Comparison of ENCODE assay signal across 12 cellular contexts in genomic region chr18:48993586-48993985, GRCh38. TPM values are rescaled to one million over a fixed set of nuclear protein-coding genes. Genes with fewer than 3 reads are reported as not detected.
DNase-seq lines count a peak whose midpoint lies in the region; ATAC-seq, FAIRE-seq and TF ChIP-seq lines count a peak whose summit lies in the region.
"Had no signal": no experiment of that assay in that cellular context is flagged by ENCODE, and none has a peak within 500 bp of the region (broad histone marks: within the 10 kb centered on the region; RNA-seq: fewer than 3 reads in every experiment).

No MANE protein-coding gene starts in this region.

- no peaks in the 10 kb centered on the region for H3K79me2 ChIP-seq in HepG2 (ENCODE audit: insufficient read depth, low read length)

- TF ChIP-seq EP300 in HepG2 (IDR thresholded peaks at IDR 0.05; ENCODE audit: low read depth in 2 of 2, low read length in 2 of 2) (no peak), HepG2 (CRISPR knock-in tag; IDR thresholded peaks at IDR 0.05; ENCODE audit: borderline replicate concordance) (no peak)

- H2AFZ ChIP-seq in HepG2 (ENCODE audit: low read length), result no peak overlapping the region

- POLR2A ChIA-PET in HepG2 (lab: Yijun Ruan, JAX), result interaction anchor here (1.2 to 1.5 kb wide), 2 partner anchors 13 to 46 kb away, joined by 3 read pairs; no protein-coding TSS in a partner anchor

- no peaks in the 10 kb centered on the region for H3K36me3 ChIP-seq in HepG2 (replicated peaks in 1 of 2; ENCODE audit: control insufficient read depth in 1 of 2, insufficient read depth in 2 of 2, low read length in 2 of 2)
- H3K36me3 ChIP-seq in right lobe of liver, result no peaks in the 10 kb centered on the region
- no peaks in the 10 kb centered on the region for H3K36me3 ChIP-seq in esophagus (ENCODE audit: control insufficient read depth in 2 of 2, insufficient read depth in 2 of 2, low read length in 1 of 2)
- H3K36me3 ChIP-seq in BE2C, result no peaks in the 10 kb centered on the region

- H3K4me1 Mint-ChIP-seq in neural crest cell, result peaks cover 16% of the 10 kb centered on the region
- peaks cover 15% of the 10 kb centered on the region for H3K4me1 Mint-ChIP-seq in activated T-cell treated with anti-CD3 and anti-CD28 coated beads, Interleukin-2, amount 50 U/mL, for 72 hours (ENCODE audit: low read depth)
- H3K4me1 Mint-ChIP-seq in activated naive CD8-positive, alpha-beta T cell treated with anti-CD3 and anti-CD28 coated beads for 36 hours, result peaks cover 9% of the 10 kb centered on the region

- H3K9me3 ChIP-seq in HepG2 (ENCODE audit: low read length) (no peaks in the 10 kb centered on the region), right lobe of liver (no peaks in the 10 kb centered on the region), esophagus (ENCODE audit: control insufficient read depth in 2 of 2, insufficient read depth in 1 of 2, low read depth in 1 of 2, low read length in 1 of 2) (no peaks in the 10 kb centered on the region), BE2C (no peaks in the 10 kb centered on the region)

- no peak for TF ChIP-seq POLR2A in HepG2 (IDR thresholded peaks at IDR 0.05; ENCODE audit: insufficient read depth in 1 of 2, low read depth in 2 of 2, low read length in 2 of 2)
- TF ChIP-seq POLR2A in right lobe of liver (IDR thresholded peaks at IDR 0.05), result no peak

- in situ Hi-C loops in HepG2 (cut with HindIII; ENCODE audit: extremely low pct_ligation_motif_present, low pct_unique_long_range_greater_than_20kb), result no loop called here

- H3K4me2 ChIP-seq in HepG2 (ENCODE audit: low read depth, low read length), result peak overlapping the region; percentile 55

- no TSS peak for BruUV-seq in HepG2 (replicated peaks; lab: Mats Ljungman, UMichigan)

- WGBS in HepG2 (ENCODE audit: low lambda C conversion rate), result 28% methylated on average over 9 of the region's 10 CpGs
- WGBS in right lobe of liver (ENCODE audit: insufficient coverage, low coverage, low lambda C conversion rate, missing lambda C conversion rate), result 83% methylated on average over 9 of the region's 10 CpGs
- 57 to 70% methylated on average over 10 of the region's 10 CpGs for WGBS in esophagus, 2 donors

- no peak for DNase-seq in HepG2 (ENCODE audit: low spot score)
- DNase-seq in right lobe of liver, result no peak
- no peak for DNase-seq in neural crest cell (ENCODE audit: low read depth, low spot score)
- no peak for DNase-seq in BE2C
- no peak for DNase-seq in activated T-cell treated with anti-CD3 and anti-CD28 coated beads, Interleukin-2, amount 50 U/mL, for 72 hours
- no peak for DNase-seq in GM10266 (ENCODE audit: extremely low spot score)
- DNase-seq in activated naive CD8-positive, alpha-beta T cell treated with anti-CD3 and anti-CD28 coated beads for 36 hours, result no peak
- DNase-seq: activated CD4-positive, alpha-beta memory T cell treated with anti-CD3 and anti-CD28 coated beads, Interleukin-2, amount 10 ng/mL, durations not matched to agents 7 days and 5 days; effector CD4-positive, alpha-beta T cell had no signal

- H3K27me3 Mint-ChIP-seq in neural crest cell (ENCODE audit: low read depth), result no peaks in the 10 kb centered on the region
- peaks cover 10% of the 10 kb centered on the region for H3K27me3 Mint-ChIP-seq in activated T-cell treated with anti-CD3 and anti-CD28 coated beads, Interleukin-2, amount 50 U/mL, for 72 hours (ENCODE audit: low read depth)
- H3K27me3 Mint-ChIP-seq in activated naive CD8-positive, alpha-beta T cell treated with anti-CD3 and anti-CD28 coated beads for 36 hours, result no peaks in the 10 kb centered on the region

- TF ChIP-seq CTCF in HepG2 (CRISPR knock-in tag; IDR thresholded peaks at IDR 0.05), result no peak
- TF ChIP-seq CTCF in right lobe of liver (IDR thresholded peaks at IDR 0.05), result no peak
- no peak for TF ChIP-seq CTCF in neural crest cell (conservative IDR thresholded peaks at IDR 0.05)
- no peak for TF ChIP-seq CTCF in BE2C (IDR thresholded peaks at IDR 0.05; ENCODE audit: low read depth, low read length)
- TF ChIP-seq CTCF in GM10266 (IDR thresholded peaks at IDR 0.05; ENCODE audit: control insufficient read depth, insufficient read depth, low read depth, missing control alignments), result no peak

- H3K4me1 ChIP-seq in HepG2 (ENCODE audit: insufficient read depth, low read length), result peaks cover 80% of the 10 kb centered on the region
- H3K4me1 ChIP-seq in right lobe of liver, result peaks cover 0 to 7% (median 0%) of the 10 kb centered on the region in 4 donors
- peaks cover 0 to 16% of the 10 kb centered on the region in 2 donors for H3K4me1 ChIP-seq in esophagus (ENCODE audit: control insufficient read depth in 2 of 2, insufficient read depth in 2 of 2, low read length in 1 of 2)
- H3K4me1 ChIP-seq in BE2C, result no peaks in the 10 kb centered on the region; the same call in 1 of the 2 replicates

- no peaks in the 10 kb centered on the region for H3K9me3 Mint-ChIP-seq in neural crest cell
- H3K9me3 Mint-ChIP-seq in activated T-cell treated with anti-CD3 and anti-CD28 coated beads, Interleukin-2, amount 50 U/mL, for 72 hours, result no peaks in the 10 kb centered on the region
- H3K9me3 Mint-ChIP-seq in activated naive CD8-positive, alpha-beta T cell treated with anti-CD3 and anti-CD28 coated beads for 36 hours, result no peaks in the 10 kb centered on the region
- H3K9me3 Mint-ChIP-seq: activated CD4-positive, alpha-beta memory T cell treated with anti-CD3 and anti-CD28 coated beads, Interleukin-2, amount 10 ng/mL, durations not matched to agents 7 days and 5 days; activated naive CD4-positive, alpha-beta T cell treated with anti-CD3 and anti-CD28 coated beads, Interleukin-2, amount 50 U/mL, for 72 hours had no signal

- H3K27ac Mint-ChIP-seq in neural crest cell (ENCODE audit: unreplicated experiment), result peak overlapping the region; percentile 63
- H3K27ac Mint-ChIP-seq in activated T-cell treated with anti-CD3 and anti-CD28 coated beads, Interleukin-2, amount 50 U/mL, for 72 hours, result no peak overlapping the region
- no peak overlapping the region for H3K27ac Mint-ChIP-seq in activated naive CD8-positive, alpha-beta T cell treated with anti-CD3 and anti-CD28 coated beads for 36 hours
- H3K27ac Mint-ChIP-seq: activated CD4-positive, alpha-beta memory T cell treated with anti-CD3 and anti-CD28 coated beads, Interleukin-2, amount 10 ng/mL, durations not matched to agents 7 days and 5 days had no signal

- intact Hi-C loops in HepG2 (cut with micrococcal nuclease; ENCODE audit: unreplicated experiment), result no loop called here
- intact Hi-C loops in right lobe of liver (cut with DNase I), result loop anchor here in 1 of 2 donors (10.0 kb wide), 1 partner anchor 119 kb away; no protein-coding TSS in a partner anchor

- H3K27ac ChIP-seq in HepG2 (ENCODE audit: extremely low read length, insufficient read depth, low read length) (no peak overlapping the region), right lobe of liver (peak overlapping the region in 1 of 3 donors; percentile 23), esophagus (ENCODE audit: low read depth in 2 of 2, low read length in 1 of 2) (peak overlapping the region; percentile 5 to 43)

- ATAC-seq in HepG2, result no peak
- no peak for ATAC-seq in right lobe of liver
- ATAC-seq in activated T-cell treated with anti-CD3 and anti-CD28 coated beads, Interleukin-2, amount 50 U/mL, for 72 hours (replicated peaks in 1 of 2), result no peak
- ATAC-seq: activated naive CD4-positive, alpha-beta T cell treated with anti-CD3 and anti-CD28 coated beads, Interleukin-2, amount 50 U/mL, for 72 hours; HCT116 had no signal

- H3K4me3 ChIP-seq in HepG2 (replicated peaks in 1 of 3; ENCODE audit: insufficient read depth in 1 of 3, low read depth in 2 of 3, low read length in 3 of 3), result no peak overlapping the region; a peak in 1 of 6 replicates
- no peak overlapping the region for H3K4me3 ChIP-seq in right lobe of liver
- no peak overlapping the region for H3K4me3 ChIP-seq in esophagus (ENCODE audit: low read depth in 1 of 2, low read length in 2 of 2)
- H3K4me3 ChIP-seq in BE2C (ENCODE audit: low read depth, low read length), result no peak overlapping the region

- H3K27me3 ChIP-seq in HepG2 (ENCODE audit: control insufficient read depth in 1 of 2, insufficient read depth in 2 of 2, low read length in 2 of 2) (peaks cover 1 to 46% of the 10 kb centered on the region in 2 experiments; a peak in 4 of 5 replicates), right lobe of liver (no peaks in the 10 kb centered on the region), esophagus (ENCODE audit: control insufficient read depth in 1 of 2, insufficient read depth in 2 of 2, low read length in 2 of 2) (no peaks in the 10 kb centered on the region), BE2C (no peaks in the 10 kb centered on the region)

- no peak overlapping the region for H3K4me3 Mint-ChIP-seq in neural crest cell
- H3K4me3 Mint-ChIP-seq in activated T-cell treated with anti-CD3 and anti-CD28 coated beads, Interleukin-2, amount 50 U/mL, for 72 hours, result no peak overlapping the region
- no peak overlapping the region for H3K4me3 Mint-ChIP-seq in activated naive CD8-positive, alpha-beta T cell treated with anti-CD3 and anti-CD28 coated beads for 36 hours
- H3K4me3 Mint-ChIP-seq: activated CD4-positive, alpha-beta memory T cell treated with anti-CD3 and anti-CD28 coated beads, Interleukin-2, amount 10 ng/mL, durations not matched to agents 7 days and 5 days had no signal

- H3K9ac ChIP-seq in HepG2 (ENCODE audit: insufficient read depth, low read depth, low read length), result no peak overlapping the region; the same call in 1 of the 2 replicates

- FAIRE-seq in HepG2 (lab: Jason Lieb, UNC), result no peak

- CTCF ChIA-PET in HepG2 (lab: Yijun Ruan, JAX; ENCODE audit: low intra/inter-chr PET ratio, low total read pairs), result no interaction called here

- no peaks in the 10 kb centered on the region for H3K36me3 Mint-ChIP-seq in neural crest cell (ENCODE audit: low read depth)
- no peaks in the 10 kb centered on the region for H3K36me3 Mint-ChIP-seq in activated T-cell treated with anti-CD3 and anti-CD28 coated beads, Interleukin-2, amount 50 U/mL, for 72 hours (ENCODE audit: insufficient read depth in 2 of 2)
- H3K36me3 Mint-ChIP-seq in activated naive CD8-positive, alpha-beta T cell treated with anti-CD3 and anti-CD28 coated beads for 36 hours, result no peaks in the 10 kb centered on the region
- H3K36me3 Mint-ChIP-seq: activated naive CD4-positive, alpha-beta T cell treated with anti-CD3 and anti-CD28 coated beads, Interleukin-2, amount 50 U/mL, for 72 hours had no signal

- H4K20me1 ChIP-seq in HepG2 (ENCODE audit: insufficient read depth, low read length), result no peaks in the 10 kb centered on the region

- no peak for TF ChIP-seq RAD21 in HepG2 (CRISPR knock-in tag; IDR thresholded peaks at IDR 0.05)

RNA-seq across cellular contexts. Expression of gene SMAD7, which starts 42.8 kb away (rescaled TPM):
- 18.7 and 24.7 TPM in 2 replicates for total RNA-seq in HepG2 (2016; rRNA removed; fragmentation: Illumina TruSeq; extraction: Trizol)
- total RNA-seq in HepG2 (2016; cell fraction: cytosol; rRNA removed; fragmentation: Illumina TruSeq; extraction: Trizol; ENCODE audit: low read depth), result 3.3 TPM in 2 replicates
- 17.7 and 26.0 TPM in 2 replicates for total RNA-seq in HepG2 (2016; cell fraction: insoluble cytoplasmic fraction; rRNA removed; fragmentation: Illumina TruSeq; extraction: Trizol)
- total RNA-seq in HepG2 (2016; cell fraction: membrane; rRNA removed; fragmentation: Illumina TruSeq; extraction: Trizol), result 12.5 and 14.2 TPM in 2 replicates
- 22.7 and 23.8 TPM in 2 replicates for total RNA-seq in HepG2 (2016; cell fraction: nucleus; rRNA removed; fragmentation: Illumina TruSeq; extraction: Trizol)
- 15.8 and 17.4 TPM in 2 replicates for polyA plus RNA-seq in HepG2 (2011; rRNA removed)
- polyA plus RNA-seq in HepG2 (2011; cell fraction: cytosol; rRNA removed), result 15.1 and 16.9 TPM in 2 replicates
- 16.5 and 25.6 TPM in 2 replicates for polyA plus RNA-seq in HepG2 (2011; cell fraction: nucleus; rRNA removed)
- polyA plus RNA-seq in HepG2 (2012), result 5.6 and 8.5 TPM in 2 replicates
- polyA plus RNA-seq in HepG2 (2016; cell fraction: cytosol; fragmentation: Illumina TruSeq; extraction: Trizol; ENCODE audit: low read depth), result 1.4 and 2.1 TPM in 2 replicates
- 15.7 and 17.1 TPM in 2 replicates for polyA plus RNA-seq in HepG2 (2016; cell fraction: insoluble cytoplasmic fraction; fragmentation: Illumina TruSeq; extraction: Trizol; ENCODE audit: low read depth)
- 4.9 TPM in 2 replicates for polyA plus RNA-seq in HepG2 (2016; cell fraction: membrane; fragmentation: Illumina TruSeq; extraction: Trizol; ENCODE audit: low read depth)
- 40.0 and 43.9 TPM in 2 replicates for polyA plus RNA-seq in HepG2 (2016; cell fraction: nucleus; fragmentation: Illumina TruSeq; extraction: Trizol; ENCODE audit: insufficient read depth, low read depth)
- 38.7 and 47.8 TPM in 2 replicates for polyA minus RNA-seq in HepG2 (2011; rRNA and poly(A)+ RNA removed; ENCODE audit: low replicate concordance)
- polyA minus RNA-seq in HepG2 (2011; cell fraction: cytosol; rRNA and poly(A)+ RNA removed), result 11.5 and 17.8 TPM in 2 replicates
- 14.8 and 26.3 TPM in 2 replicates for polyA minus RNA-seq in HepG2 (2011; cell fraction: nucleus; rRNA and poly(A)+ RNA removed)
- 10 to 100 TPM in 4 of 6 experiments, 1 to 10 TPM in 2; 8.2 to 13.5 (median 11.0) TPM for total RNA-seq in right lobe of liver
- 1 to 10 TPM; 3.5 to 4.4 TPM for polyA plus RNA-seq in esophagus
- 1.8 and 2.0 TPM in 2 replicates for total RNA-seq in neural crest cell
- polyA plus RNA-seq in BE2C (2012; ENCODE audit: insufficient read depth, insufficient read length, low read depth), result 13.7 TPM
- 10 to 100 TPM; 14.9 to 21.7 TPM for total RNA-seq in activated T-cell treated with anti-CD3 and anti-CD28 coated beads, Interleukin-2, amount 50 U/mL, for 72 hours
- total RNA-seq in activated naive CD8-positive, alpha-beta T cell treated with anti-CD3 and anti-CD28 coated beads for 36 hours, result 1 to 10 TPM; 9.0 to 9.4 TPM
